ENCODE assay signal across 16 cellular contexts in the genomic region with DNA sequence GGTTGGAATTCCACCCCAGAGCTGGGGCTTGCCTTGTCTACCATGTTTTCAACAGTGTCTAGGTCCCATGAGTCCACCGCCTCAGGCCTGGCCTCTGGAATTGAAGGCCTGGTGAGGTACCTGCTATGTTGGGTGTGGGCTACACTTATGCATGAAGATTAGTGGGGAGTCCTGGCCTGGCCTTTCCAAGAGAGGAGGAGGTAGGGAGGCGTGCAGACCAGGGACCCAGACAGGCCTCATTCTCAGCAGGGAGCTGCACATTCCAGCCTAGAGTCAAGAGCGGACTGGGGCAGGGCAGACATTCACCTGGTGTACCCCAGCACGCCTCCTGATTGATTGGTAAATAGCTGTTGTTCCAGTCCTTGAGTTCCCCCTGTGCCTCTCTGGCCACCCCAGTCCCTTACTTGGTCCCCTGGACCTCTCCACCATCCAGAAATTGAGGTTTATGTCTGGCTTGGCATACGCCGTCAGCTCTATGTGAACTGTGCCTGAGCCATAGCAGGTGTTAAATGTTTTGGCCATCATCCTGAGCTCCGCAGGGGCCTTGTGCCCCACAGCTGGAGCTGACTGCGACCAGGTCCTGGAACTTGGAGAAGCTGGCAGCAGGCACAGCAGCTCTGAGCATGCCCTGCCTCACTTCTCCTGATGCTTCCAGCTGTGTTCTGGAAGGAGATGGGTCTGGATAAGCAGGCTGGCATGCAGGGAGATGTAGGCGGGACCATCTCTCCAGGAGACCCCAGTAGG. TPM values are rescaled to one million over a fixed set of nuclear protein-coding genes. Genes with fewer than 3 reads are reported as not detected.
DNase-seq lines count a peak whose midpoint lies in the region; ATAC-seq and TF ChIP-seq lines count a peak whose summit lies in the region.
"Had no signal": no experiment of that assay in that cellular context is flagged by ENCODE, and none has a peak within 500 bp of the region (broad histone marks: within the 10 kb centered on the region; RNA-seq: fewer than 3 reads in every experiment).

No MANE protein-coding gene starts in this region.

- H3K27ac Mint-ChIP-seq in T-helper 2 cell treated with Interferon-gamma antibody and Interleukin-4, amounts not matched to agents 5 μg/mL and 100 μg/mL, for 36 hours = no peak overlapping the region

- peak; percentile 15 for DNase-seq in NCI-H748 (lab: John Stamatoyannopoulos, UW; ENCODE audit: unreplicated experiment)
- no peak for DNase-seq in NCI-H748 treated with DMSO at 0.1 percent for 48 hours (lab: John Stamatoyannopoulos, UW)
- peak; percentile 25 for DNase-seq in RWPE2 (ENCODE audit: low spot score)
- DNase-seq in neuronal stem cell (ENCODE audit: low spot score) = no peak
- peak; percentile 27 to 62 for DNase-seq in aorta
- no peak for DNase-seq in T-helper 2 cell treated with Interferon-gamma antibody and Interleukin-4, amounts not matched to agents 5 μg/mL and 100 μg/mL, for 36 hours (ENCODE audit: low spot score)
- DNase-seq: 8988T, DMS153, GDM1, NCI-H1417 treated with DMSO at 0.1 percent for 48 hours, NCI-H2029 treated with DMSO at 0.1 percent for 48 hours, NCI-H82, PC-3, SJCRH30 had no signal

- H3K9me3 ChIP-seq in RWPE2 (ENCODE audit: severe bottlenecking) = no peaks in the 10 kb centered on the region
- H3K9me3 ChIP-seq in neuronal stem cell (replicated peaks in 1 of 2; ENCODE audit: control insufficient read depth in 2 of 2, insufficient read depth in 1 of 2, low read depth in 1 of 2, low read length in 2 of 2) = no peaks in the 10 kb centered on the region
- no peaks in the 10 kb centered on the region for H3K9me3 ChIP-seq in aorta (ENCODE audit: control insufficient read depth, low read length)
- H3K9me3 ChIP-seq: SJCRH30 had no signal

- H2BK120ac ChIP-seq in neuronal stem cell (ENCODE audit: low read depth, low read length) = no peak overlapping the region

- H3K4me3 Mint-ChIP-seq in T-helper 2 cell treated with Interferon-gamma antibody and Interleukin-4, amounts not matched to agents 5 μg/mL and 100 μg/mL, for 36 hours = no peak overlapping the region

- H3K4me3 ChIP-seq in RWPE2 (ENCODE audit: severe bottlenecking) = no peak overlapping the region
- H3K4me3 ChIP-seq in neuronal stem cell (ENCODE audit: low read length in 2 of 2) = no peak overlapping the region
- H3K4me3 ChIP-seq in aorta (ENCODE audit: low read length in 2 of 2) = no peak overlapping the region
- H3K4me3 ChIP-seq: SJCRH30 had no signal

- TF ChIP-seq CTCF in RWPE2 (IDR thresholded peaks at IDR 0.05; ENCODE audit: poor library complexity, severe bottlenecking) = no peak

- H3K4me2 ChIP-seq in neuronal stem cell (ENCODE audit: insufficient read depth, low read length, poor library complexity, severe bottlenecking) = no peak overlapping the region

- no peaks in the 10 kb centered on the region for H3K9me3 Mint-ChIP-seq in T-helper 2 cell treated with Interferon-gamma antibody and Interleukin-4, amounts not matched to agents 5 μg/mL and 100 μg/mL, for 36 hours

- no peak overlapping the region for H2BK15ac ChIP-seq in neuronal stem cell (ENCODE audit: low read length)

- no peaks in the 10 kb centered on the region for H3K79me1 ChIP-seq in neuronal stem cell (ENCODE audit: low read depth, low read length)

- peaks cover 3% of the 10 kb centered on the region for H3K4me1 Mint-ChIP-seq in T-helper 2 cell treated with Interferon-gamma antibody and Interleukin-4, amounts not matched to agents 5 μg/mL and 100 μg/mL, for 36 hours (ENCODE audit: low read depth)

- peak overlapping the region; percentile 9 for H4K91ac ChIP-seq in neuronal stem cell (ENCODE audit: low read depth, low read length, poor library complexity)

- no peak overlapping the region for H2BK5ac ChIP-seq in neuronal stem cell (ENCODE audit: low read length)

- H3K9ac ChIP-seq in neuronal stem cell (ENCODE audit: low read depth, low read length, poor library complexity) = no peak overlapping the region

- H2AFZ ChIP-seq in neuronal stem cell (ENCODE audit: low read length) = no peak overlapping the region

- H3K18ac ChIP-seq in neuronal stem cell (ENCODE audit: low read length) = no peak overlapping the region

- H3K23ac ChIP-seq in neuronal stem cell (ENCODE audit: low read depth, low read length, poor library complexity) = no peak overlapping the region

- no peak overlapping the region for H3K14ac ChIP-seq in neuronal stem cell (ENCODE audit: low read length)

- WGBS in neuronal stem cell (ENCODE audit: extremely low coverage in 2 of 2, insufficient read length in 2 of 2, insufficient replicate concordance in 1 of 2), 2 donors = no CpG with 5 or more reads among the region's 9 CpGs
- 87 to 90% methylated on average over 9 of the region's 9 CpGs for WGBS in aorta, 2 donors

- H2BK12ac ChIP-seq in neuronal stem cell (ENCODE audit: low read length) = no peak overlapping the region

- H3K4ac ChIP-seq in neuronal stem cell (ENCODE audit: low read length) = no peak overlapping the region

- no peak overlapping the region for H2AK5ac ChIP-seq in neuronal stem cell (ENCODE audit: low read depth, low read length)

- no peaks in the 10 kb centered on the region for H3K36me3 Mint-ChIP-seq in T-helper 2 cell treated with Interferon-gamma antibody and Interleukin-4, amounts not matched to agents 5 μg/mL and 100 μg/mL, for 36 hours (ENCODE audit: low read depth)

- ATAC-seq in RWPE2 (ENCODE audit: low read depth) (no peak), aorta (ENCODE audit: low FRiP score) (no peak), HG02938 (IDR thresholded peaks at IDR 0.05; ENCODE audit: unreplicated experiment) (no peak), GM18861 (IDR thresholded peaks at IDR 0.05; ENCODE audit: unreplicated experiment) (no peak)
- ATAC-seq: PC-3 had no signal

- H3K27me3 Mint-ChIP-seq in T-helper 2 cell treated with Interferon-gamma antibody and Interleukin-4, amounts not matched to agents 5 μg/mL and 100 μg/mL, for 36 hours (ENCODE audit: low read depth) = peaks cover 5% of the 10 kb centered on the region

- H3K27me3 ChIP-seq in RWPE2 (ENCODE audit: insufficient read depth, poor library complexity, severe bottlenecking) = no peaks in the 10 kb centered on the region
- H3K27me3 ChIP-seq in neuronal stem cell (ENCODE audit: control insufficient read depth in 3 of 3, insufficient read depth in 3 of 3, low read depth in 1 of 3, low read length in 3 of 3) = peaks cover 0 to 69% (median 0%) of the 10 kb centered on the region in 3 experiments
- no peaks in the 10 kb centered on the region for H3K27me3 ChIP-seq in aorta (ENCODE audit: control insufficient read depth in 1 of 2, insufficient read depth in 2 of 2, low read length in 1 of 2)
- H3K27me3 ChIP-seq: SJCRH30 had no signal

- H3K4me1 ChIP-seq in RWPE2 (ENCODE audit: insufficient read depth, poor library complexity, severe bottlenecking) = no peaks in the 10 kb centered on the region
- peaks cover 0 to 21% of the 10 kb centered on the region in 2 donors for H3K4me1 ChIP-seq in neuronal stem cell (ENCODE audit: control insufficient read depth in 2 of 2, insufficient read depth in 1 of 2, low read depth in 1 of 2, low read length in 2 of 2)
- H3K4me1 ChIP-seq in aorta (ENCODE audit: control insufficient read depth in 1 of 2, insufficient read depth in 2 of 2, low read length in 2 of 2) = no peaks in the 10 kb centered on the region

- H3K36me3 ChIP-seq in RWPE2 (ENCODE audit: low read depth) (no peaks in the 10 kb centered on the region), neuronal stem cell (replicated peaks in 1 of 2; ENCODE audit: control insufficient read depth in 2 of 2, insufficient read depth in 2 of 2, low read length in 2 of 2) (no peaks in the 10 kb centered on the region), aorta (ENCODE audit: control insufficient read depth in 1 of 2, insufficient read depth in 2 of 2, low read length in 1 of 2) (no peaks in the 10 kb centered on the region)
- H3K36me3 ChIP-seq: SJCRH30 had no signal

- H4K8ac ChIP-seq in neuronal stem cell (ENCODE audit: low read depth, low read length) = no peak overlapping the region

- no peak overlapping the region for H3K27ac ChIP-seq in RWPE2 (ENCODE audit: poor library complexity, severe bottlenecking)
- no peak overlapping the region for H3K27ac ChIP-seq in neuronal stem cell (replicated peaks; ENCODE audit: low read length)
- no peak overlapping the region for H3K27ac ChIP-seq in aorta (ENCODE audit: low read depth in 1 of 2, low read length in 2 of 2)
- H3K27ac ChIP-seq: SJCRH30 had no signal

- intact Hi-C loops in aorta (cut with DNase I) = no loop called here

RNA-seq across cellular contexts. Expression of gene VEGFA, which starts 8.2 kb away (rescaled TPM):
- 29.0 TPM for polyA plus RNA-seq in neuronal stem cell (2013, experiment 1 of 2)
- 29.1 TPM for polyA plus RNA-seq in neuronal stem cell (2013, experiment 2 of 2)
- 100 to 1,000 TPM; 107 to 247 TPM for total RNA-seq in aorta
- 1 to 10 TPM; 7.6 to 8.0 TPM for polyA plus RNA-seq in aorta

Comparison
In these comparisons a context has a peak if more than half of its experiments do, and no peak if none do; other contexts are left out.
1. DNase-seq: peak in NCI-H748 (single experiment), RWPE2 (single experiment) and aorta (2 of 2); none in NCI-H748 treated with DMSO at 0.1 percent for 48 hours (single experiment), neuronal stem cell (single experiment) and T-helper 2 cell treated with Interferon-gamma antibody and Interleukin-4, amounts not matched to agents 5 μg/mL and 100 μg/mL, for 36 hours (single experiment).